In the genomic region with DNA sequence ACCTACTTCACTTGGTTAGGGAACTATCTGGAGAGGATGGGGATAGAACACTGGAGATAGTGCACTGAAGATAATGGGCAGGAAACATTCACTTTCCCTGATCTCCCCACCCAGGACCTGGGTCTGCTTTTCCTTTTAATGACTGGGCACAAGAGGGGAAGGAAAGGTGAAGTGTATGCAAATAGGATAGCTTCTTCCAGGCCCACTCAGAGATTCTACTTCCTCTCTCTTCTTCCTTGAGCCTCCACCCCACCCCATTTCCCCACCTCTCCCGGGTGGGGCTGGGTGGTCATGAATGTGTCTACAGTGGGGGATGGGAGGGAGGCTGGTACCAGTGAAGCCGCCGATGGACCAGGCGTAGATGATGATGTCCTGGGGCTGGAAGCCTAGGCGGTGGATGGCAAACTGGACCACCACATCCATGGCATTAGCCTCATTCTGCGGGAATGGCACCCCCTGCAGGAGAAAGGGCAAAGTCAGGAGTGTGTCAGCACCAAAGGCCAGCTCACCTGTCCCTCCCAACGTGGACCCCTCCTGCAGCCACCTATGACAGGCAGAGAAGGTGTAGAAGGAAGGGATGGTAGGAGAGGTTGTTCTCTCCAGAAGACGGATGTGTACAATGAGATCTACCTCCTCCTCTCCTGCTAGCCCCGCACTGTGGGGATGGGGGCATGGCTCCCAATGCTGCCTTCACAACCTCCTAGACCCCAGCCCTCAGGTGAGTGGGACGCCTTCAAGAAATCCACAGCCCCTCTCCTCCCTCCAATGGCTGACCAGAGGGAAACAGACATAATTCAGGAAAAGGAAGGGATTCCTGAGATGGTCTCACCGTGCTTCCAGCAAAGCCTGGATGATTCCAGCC, we compare ENCODE assay signal across 10 cellular contexts. TPM values are rescaled to one million over a fixed set of nuclear protein-coding genes. Genes with fewer than 3 reads are reported as not detected.
A peak's percentile ranks its signal among the peaks of the same experiment; 100 is the strongest.
DNase-seq lines count a peak whose midpoint lies in the region; ATAC-seq and TF ChIP-seq lines count a peak whose summit lies in the region.
"Had no signal": no experiment of that assay in that cellular context is flagged by ENCODE, and none has a peak within 500 bp of the region (broad histone marks: within the 10 kb centered on the region; RNA-seq: fewer than 3 reads in every experiment).

No MANE protein-coding gene starts in this region.

- no peak overlapping the region for H4K91ac ChIP-seq in H9 (ENCODE audit: insufficient read length, low read depth, low read length)
- no peak overlapping the region for H4K91ac ChIP-seq in neuronal stem cell (ENCODE audit: low read depth, low read length, poor library complexity)

- H3K36me3 ChIP-seq in mucosa of rectum (ENCODE audit: control insufficient read depth in 2 of 2, insufficient read depth in 2 of 2, low read length in 2 of 2) = peaks cover 62 to 73% of the 10 kb centered on the region in 2 donors
- H3K36me3 ChIP-seq in aorta (ENCODE audit: control insufficient read depth in 1 of 2, insufficient read depth in 2 of 2, low read length in 1 of 2) = peaks cover 0 to 6% of the 10 kb centered on the region in 2 donors
- H3K36me3 ChIP-seq in neuronal stem cell (replicated peaks in 1 of 2; ENCODE audit: control insufficient read depth in 2 of 2, insufficient read depth in 2 of 2, low read length in 2 of 2) = peaks cover 46 to 92% of the 10 kb centered on the region in 2 donors

- CTCF ChIA-PET in CD4-positive, alpha-beta T cell (lab: Charles Lee) = interaction anchor here (0.6 kb wide), 1 partner anchor 29 kb away, joined by 3 read pairs; a partner anchor contains a TSS

- no peaks in the 10 kb centered on the region for H3K27me3 ChIP-seq in CD4-positive, alpha-beta T cell (ENCODE audit: control insufficient read depth, insufficient read depth, low read length)
- H3K27me3 ChIP-seq in H9 (ENCODE audit: insufficient read depth, low read length) (no peaks in the 10 kb centered on the region), mucosa of rectum (ENCODE audit: control insufficient read depth in 2 of 2, insufficient read depth in 2 of 2, low read length in 2 of 2) (no peaks in the 10 kb centered on the region), aorta (ENCODE audit: control insufficient read depth in 1 of 2, insufficient read depth in 2 of 2, low read length in 1 of 2) (no peaks in the 10 kb centered on the region), neuronal stem cell (ENCODE audit: control insufficient read depth in 3 of 3, insufficient read depth in 3 of 3, low read depth in 1 of 3, low read length in 3 of 3) (no peaks in the 10 kb centered on the region)

- no peak for ATAC-seq in CD4-positive, alpha-beta T cell (ENCODE audit: poor library complexity)
- ATAC-seq in activated naive CD8-positive, alpha-beta T cell treated with anti-CD3 and anti-CD28 coated beads, Interleukin-2, amount 50 U/mL, for 24 hours = no peak
- no peak for ATAC-seq in aorta (ENCODE audit: low FRiP score)
- no peak for ATAC-seq in sciatic nerve
- ATAC-seq in HG02610 (IDR thresholded peaks at IDR 0.05; ENCODE audit: unreplicated experiment) = no peak

- no peak overlapping the region for H2BK5ac ChIP-seq in H9 (ENCODE audit: insufficient read length, low read length)
- no peak overlapping the region for H2BK5ac ChIP-seq in neuronal stem cell (ENCODE audit: low read length)

- intact Hi-C loops in CD4-positive, alpha-beta T cell (cut with DNase I, micrococcal nuclease) = no loop called here
- intact Hi-C loops in aorta (cut with DNase I) (loop anchor here (10.0 kb wide), 3 partner anchors 145 to 195 kb away; a partner anchor contains a TSS), sciatic nerve (cut with DNase I) (loop anchor here (10.0 kb wide), 1 partner anchor 145 kb away; no protein-coding TSS in a partner anchor)

- no peak overlapping the region for H3T11ph ChIP-seq in H9 (ENCODE audit: low read length)

- H2AK5ac ChIP-seq in H9 (ENCODE audit: insufficient read length, low read length) = no peak overlapping the region
- H2AK5ac ChIP-seq in neuronal stem cell (ENCODE audit: low read depth, low read length) = no peak overlapping the region

- H2BK12ac ChIP-seq in H9 (ENCODE audit: insufficient read length, low read depth, low read length) (no peak overlapping the region), neuronal stem cell (ENCODE audit: low read length) (no peak overlapping the region)

- no peaks in the 10 kb centered on the region for H3K79me2 ChIP-seq in H9 (ENCODE audit: insufficient read depth, low read length)

- no peak overlapping the region for H2BK20ac ChIP-seq in H9 (ENCODE audit: low read depth, low read length, poor library complexity, severe bottlenecking)

- H4K5ac ChIP-seq in H9 (ENCODE audit: insufficient read length, low read depth, low read length) = no peak overlapping the region

- H3K18ac ChIP-seq in H9 (ENCODE audit: insufficient read length, low read depth, low read length) = no peak overlapping the region
- H3K18ac ChIP-seq in neuronal stem cell (ENCODE audit: low read length) = no peak overlapping the region

- no peaks in the 10 kb centered on the region for H3K27me3 Mint-ChIP-seq in CD4-positive, alpha-beta T cell
- H3K27me3 Mint-ChIP-seq in H9 (ENCODE audit: low read depth) = no peaks in the 10 kb centered on the region
- H3K27me3 Mint-ChIP-seq in activated naive CD8-positive, alpha-beta T cell treated with anti-CD3 and anti-CD28 coated beads, Interleukin-2, amount 50 U/mL, for 24 hours = no peaks in the 10 kb centered on the region

- H3K56ac ChIP-seq in H9 (ENCODE audit: insufficient read length, low read depth, low read length) = no peak overlapping the region

- H3K14ac ChIP-seq in H9 (ENCODE audit: insufficient read depth, low read length) (no peak overlapping the region), neuronal stem cell (ENCODE audit: low read length) (no peak overlapping the region)

- H3K27ac ChIP-seq in CD4-positive, alpha-beta T cell (ENCODE audit: low read depth, low read length) = no peak overlapping the region
- H3K27ac ChIP-seq in H9 (ENCODE audit: insufficient read length, low read depth, low read length) = no peak overlapping the region
- H3K27ac ChIP-seq in mucosa of rectum (ENCODE audit: low read depth in 2 of 2, low read length in 2 of 2) = peak overlapping the region; percentile 35 to 42
- no peak overlapping the region for H3K27ac ChIP-seq in aorta (ENCODE audit: low read depth in 1 of 2, low read length in 2 of 2)
- no peak overlapping the region for H3K27ac ChIP-seq in neuronal stem cell (replicated peaks; ENCODE audit: low read length)

- peak in 1 of 10 experiments; percentile 11 for DNase-seq in CD4-positive, alpha-beta T cell
- peak; percentile 65 for DNase-seq in H9
- no peak for DNase-seq in activated naive CD8-positive, alpha-beta T cell treated with anti-CD3 and anti-CD28 coated beads, Interleukin-2, amount 50 U/mL, for 24 hours
- no peak for DNase-seq in aorta
- DNase-seq in neuronal stem cell (ENCODE audit: low spot score) = no peak
- DNase-seq in sciatic nerve (ENCODE audit: low spot score) = no peak
- DNase-seq: anterior cingulate cortex; stimulated activated CD4-positive, alpha-beta T cell treated with anti-CD3 and anti-CD28 coated beads, Interleukin-15, amount 100 ng/mL, for 24 hours had no signal

- H3K23ac ChIP-seq in H9 (ENCODE audit: insufficient read length, low read depth, low read length) (no peak overlapping the region), neuronal stem cell (ENCODE audit: low read depth, low read length, poor library complexity) (no peak overlapping the region)

- H3K79me1 ChIP-seq in H9 (ENCODE audit: insufficient read depth, low read depth, low read length, poor library complexity, severe bottlenecking) = no peaks in the 10 kb centered on the region
- H3K79me1 ChIP-seq in neuronal stem cell (ENCODE audit: low read depth, low read length) = no peaks in the 10 kb centered on the region

- no peak overlapping the region for H3K4ac ChIP-seq in H9 (ENCODE audit: low read depth, low read length)
- no peak overlapping the region for H3K4ac ChIP-seq in neuronal stem cell (ENCODE audit: low read length)

- H4K20me1 ChIP-seq in H9 (ENCODE audit: control insufficient read depth, insufficient read depth, insufficient read length) = no peaks in the 10 kb centered on the region

- TF ChIP-seq CTCF in CD4-positive, alpha-beta T cell (IDR thresholded peaks at IDR 0.05) = peak; percentile 19
- peak; percentile 71 for TF ChIP-seq CTCF in H9 (conservative IDR thresholded peaks at IDR 0.05)

- no peak overlapping the region for H3K4me2 ChIP-seq in H9 (ENCODE audit: insufficient read depth, insufficient read length, low read length)
- H3K4me2 ChIP-seq in neuronal stem cell (ENCODE audit: insufficient read depth, low read length, poor library complexity, severe bottlenecking) = no peak overlapping the region

- peaks cover 79% of the 10 kb centered on the region for H3K36me3 Mint-ChIP-seq in CD4-positive, alpha-beta T cell (ENCODE audit: low read depth)
- peaks cover 14 to 62% (median 40%) of the 10 kb centered on the region in 3 experiments for H3K36me3 Mint-ChIP-seq in H9 (ENCODE audit: insufficient read depth in 1 of 3, low read depth in 3 of 3)
- H3K36me3 Mint-ChIP-seq in activated naive CD8-positive, alpha-beta T cell treated with anti-CD3 and anti-CD28 coated beads, Interleukin-2, amount 50 U/mL, for 24 hours (ENCODE audit: low read depth) = peaks cover 11% of the 10 kb centered on the region

- no peaks in the 10 kb centered on the region for H3K4me1 Mint-ChIP-seq in CD4-positive, alpha-beta T cell (ENCODE audit: low read depth)
- H3K4me1 Mint-ChIP-seq in H9 = peaks cover 5 to 10% of the 10 kb centered on the region in 2 experiments; a peak in 3 of 4 replicates
- peaks cover 10% of the 10 kb centered on the region for H3K4me1 Mint-ChIP-seq in activated naive CD8-positive, alpha-beta T cell treated with anti-CD3 and anti-CD28 coated beads, Interleukin-2, amount 50 U/mL, for 24 hours

- WGBS in H9 (ENCODE audit: extremely low coverage, insufficient read length, low lambda C conversion rate) = no CpG with 5 or more reads among the region's 11 CpGs
- 75 to 76% methylated on average over 11 of the region's 11 CpGs for WGBS in aorta, 2 donors
- WGBS in neuronal stem cell (ENCODE audit: extremely low coverage in 2 of 2, insufficient read length in 2 of 2, insufficient replicate concordance in 1 of 2), 2 donors = no CpG with 5 or more reads among the region's 11 CpGs

- no peaks in the 10 kb centered on the region for H3K9me3 Mint-ChIP-seq in CD4-positive, alpha-beta T cell
- no peaks in the 10 kb centered on the region; a peak in 1 of 5 replicates for H3K9me3 Mint-ChIP-seq in H9
- H3K9me3 Mint-ChIP-seq in activated naive CD8-positive, alpha-beta T cell treated with anti-CD3 and anti-CD28 coated beads, Interleukin-2, amount 50 U/mL, for 24 hours = no peaks in the 10 kb centered on the region

- no peaks in the 10 kb centered on the region for H3K23me2 ChIP-seq in H9 (ENCODE audit: insufficient read length, low read depth, low read length, poor library complexity, severe bottlenecking)

- H3K4me3 Mint-ChIP-seq in CD4-positive, alpha-beta T cell = no peak overlapping the region
- no peak overlapping the region; a peak in 1 of 5 replicates for H3K4me3 Mint-ChIP-seq in H9
- no peak overlapping the region for H3K4me3 Mint-ChIP-seq in activated naive CD8-positive, alpha-beta T cell treated with anti-CD3 and anti-CD28 coated beads, Interleukin-2, amount 50 U/mL, for 24 hours

- no peak overlapping the region for H2BK120ac ChIP-seq in H9 (ENCODE audit: low read depth, low read length, poor library complexity, severe bottlenecking)
- H2BK120ac ChIP-seq in neuronal stem cell (ENCODE audit: low read depth, low read length) = no peak overlapping the region

- no peak overlapping the region; the same call in 1 of the 2 replicates for H2BK15ac ChIP-seq in H9 (ENCODE audit: low read depth, low read length)
- no peak overlapping the region for H2BK15ac ChIP-seq in neuronal stem cell (ENCODE audit: low read length)

- no peaks in the 10 kb centered on the region for H3K4me1 ChIP-seq in H9 (ENCODE audit: insufficient read depth, low read length)
- peaks cover 8 to 19% of the 10 kb centered on the region in 2 donors for H3K4me1 ChIP-seq in mucosa of rectum (ENCODE audit: control insufficient read depth in 2 of 2, insufficient read depth in 2 of 2, low read length in 2 of 2)
- H3K4me1 ChIP-seq in aorta (ENCODE audit: control insufficient read depth in 1 of 2, insufficient read depth in 2 of 2, low read length in 2 of 2) = no peaks in the 10 kb centered on the region
- peaks cover 0 to 2% of the 10 kb centered on the region in 2 donors for H3K4me1 ChIP-seq in neuronal stem cell (ENCODE audit: control insufficient read depth in 2 of 2, insufficient read depth in 1 of 2, low read depth in 1 of 2, low read length in 2 of 2)

- H3K4me3 ChIP-seq in mucosa of rectum (ENCODE audit: low read length in 2 of 2) (no peak overlapping the region), aorta (ENCODE audit: low read length in 2 of 2) (no peak overlapping the region), neuronal stem cell (ENCODE audit: low read length in 2 of 2) (no peak overlapping the region)

- H4K8ac ChIP-seq in H9 (replicated peaks; ENCODE audit: insufficient read length, low read depth, low read length) (no peak overlapping the region), neuronal stem cell (ENCODE audit: low read depth, low read length) (no peak overlapping the region)

- H3K9ac ChIP-seq in H9 (ENCODE audit: extremely low read depth, insufficient read length, low read length) (no peak overlapping the region), mucosa of rectum (ENCODE audit: low read depth in 1 of 2, low read length in 2 of 2) (peak overlapping the region in 1 of 2 donors; percentile 1), neuronal stem cell (ENCODE audit: low read depth, low read length, poor library complexity) (no peak overlapping the region)

- POLR2A ChIA-PET in CD4-positive, alpha-beta T cell (lab: Charles Lee) = interaction anchor here (1.0 kb wide), 1 partner anchor 37 kb away, joined by 3 read pairs; a partner anchor contains a TSS

- no peak overlapping the region for H3K27ac Mint-ChIP-seq in CD4-positive, alpha-beta T cell
- no peak overlapping the region for H3K27ac Mint-ChIP-seq in H9
- H3K27ac Mint-ChIP-seq in activated naive CD8-positive, alpha-beta T cell treated with anti-CD3 and anti-CD28 coated beads, Interleukin-2, amount 50 U/mL, for 24 hours = peak overlapping the region; percentile 59

- no peaks in the 10 kb centered on the region for H3K9me3 ChIP-seq in CD4-positive, alpha-beta T cell (ENCODE audit: control insufficient read depth, low read length)
- H3K9me3 ChIP-seq in H9 (ENCODE audit: control insufficient read depth, low read depth, low read length) (no peaks in the 10 kb centered on the region), mucosa of rectum (ENCODE audit: control insufficient read depth in 2 of 2, low read length in 2 of 2) (no peaks in the 10 kb centered on the region), aorta (ENCODE audit: control insufficient read depth, low read length) (no peaks in the 10 kb centered on the region), neuronal stem cell (replicated peaks in 1 of 2; ENCODE audit: control insufficient read depth in 2 of 2, insufficient read depth in 1 of 2, low read depth in 1 of 2, low read length in 2 of 2) (no peaks in the 10 kb centered on the region)

- no peak overlapping the region for H2AFZ ChIP-seq in H9 (ENCODE audit: low read length)
- no peak overlapping the region for H2AFZ ChIP-seq in neuronal stem cell (ENCODE audit: low read length)

RNA-seq across cellular contexts. Expression of a gene that starts 8.6 kb away (rescaled TPM):
- total RNA-seq in CD4-positive, alpha-beta T cell = under 1 TPM; 0.49 to 0.67 TPM
- total RNA-seq in H9 (2021) = 1.8 and 2.2 TPM in 2 replicates
- total RNA-seq in aorta = 1 to 10 TPM; 1.2 to 3.3 TPM
- 1 to 10 TPM; 3.3 to 5.9 TPM for polyA plus RNA-seq in aorta
- polyA plus RNA-seq in neuronal stem cell (2013, experiment 1 of 2) = 0.33 TPM
- polyA plus RNA-seq in neuronal stem cell (2013, experiment 2 of 2) = 0.28 TPM
- total RNA-seq in sciatic nerve = 2.1 TPM

RNA-seq across cellular contexts. Expression of a gene that starts 13.6 kb away (rescaled TPM):
- 10 to 100 TPM; 52.3 to 59.3 TPM for total RNA-seq in CD4-positive, alpha-beta T cell
- total RNA-seq in H9 (2021) = 32.9 and 34.4 TPM in 2 replicates
- total RNA-seq in aorta = 10 to 100 TPM; 41.8 to 48.1 TPM
- 10 to 100 TPM; 12.9 to 50.1 TPM for polyA plus RNA-seq in aorta
- polyA plus RNA-seq in neuronal stem cell (2013, experiment 1 of 2) = 32.8 TPM
- 34.1 TPM for polyA plus RNA-seq in neuronal stem cell (2013, experiment 2 of 2)
- 46.0 TPM for total RNA-seq in sciatic nerve

RNA-seq across cellular contexts. Expression of a gene that starts 17.2 kb away (rescaled TPM):
- not detected for total RNA-seq in CD4-positive, alpha-beta T cell
- total RNA-seq in H9 (2021) (not detected in 2 replicates), aorta (not detected), sciatic nerve (not detected)
- not detected for polyA plus RNA-seq in aorta
- polyA plus RNA-seq in neuronal stem cell (2013, experiment 1 of 2) = not detected
- not detected for polyA plus RNA-seq in neuronal stem cell (2013, experiment 2 of 2)

RNA-seq across cellular contexts. Expression of a gene that starts 19.7 kb away (rescaled TPM):
- 10 to 100 TPM; 27.0 to 28.0 TPM for total RNA-seq in CD4-positive, alpha-beta T cell
- total RNA-seq in H9 (2021) (21.3 and 21.6 TPM in 2 replicates), aorta (10 to 100 TPM; 19.6 to 20.8 TPM), sciatic nerve (20.4 TPM)
- polyA plus RNA-seq in aorta = 10 to 100 TPM in 1 of 2 donors, 1 to 10 TPM in 1; 1.6 to 25.1 TPM
- polyA plus RNA-seq in neuronal stem cell (2013, experiment 1 of 2) = 7.5 TPM
- polyA plus RNA-seq in neuronal stem cell (2013, experiment 2 of 2) = 6.7 TPM

RNA-seq across cellular contexts. Expression of a gene that starts 23.6 kb away (rescaled TPM):
- total RNA-seq in CD4-positive, alpha-beta T cell = 10 to 100 TPM; 88.0 to 92.6 TPM
- total RNA-seq in H9 (2021) (178 and 187 TPM in 2 replicates), aorta (100 to 1,000 TPM; 100 to 106 TPM), sciatic nerve (116 TPM)
- 100 to 1,000 TPM; 122 to 191 TPM for polyA plus RNA-seq in aorta
- 223 TPM for polyA plus RNA-seq in neuronal stem cell (2013, experiment 1 of 2)
- polyA plus RNA-seq in neuronal stem cell (2013, experiment 2 of 2) = 217 TPM

Comparison
In these comparisons a context has a peak if more than half of its experiments do, and no peak if none do; other contexts are left out.
1. H3K27ac ChIP-seq: peak in mucosa of rectum (2 of 2); none in CD4-positive, alpha-beta T cell (single experiment), H9 (single experiment), aorta (0 of 2) and neuronal stem cell (single experiment).
2. intact Hi-C loops: an anchor here in aorta (10.0 kb wide) and sciatic nerve (10.0 kb wide); none called in CD4-positive, alpha-beta T cell.